1 cellular context compared by ENCODE assay signal in genomic region chr1:57966751-57967406, GRCh38.
A peak's percentile ranks its signal among the peaks of the same experiment; 100 is the strongest.
TF ChIP-seq lines count a peak whose summit lies in the region.

No MANE protein-coding gene starts in this region.

TF ChIP-seq in GM23338, 12 proteins besides CTCF, POLR2A, EP300 and RAD21 (continued from another document):
- TF ChIP-seq, protein P1, sequence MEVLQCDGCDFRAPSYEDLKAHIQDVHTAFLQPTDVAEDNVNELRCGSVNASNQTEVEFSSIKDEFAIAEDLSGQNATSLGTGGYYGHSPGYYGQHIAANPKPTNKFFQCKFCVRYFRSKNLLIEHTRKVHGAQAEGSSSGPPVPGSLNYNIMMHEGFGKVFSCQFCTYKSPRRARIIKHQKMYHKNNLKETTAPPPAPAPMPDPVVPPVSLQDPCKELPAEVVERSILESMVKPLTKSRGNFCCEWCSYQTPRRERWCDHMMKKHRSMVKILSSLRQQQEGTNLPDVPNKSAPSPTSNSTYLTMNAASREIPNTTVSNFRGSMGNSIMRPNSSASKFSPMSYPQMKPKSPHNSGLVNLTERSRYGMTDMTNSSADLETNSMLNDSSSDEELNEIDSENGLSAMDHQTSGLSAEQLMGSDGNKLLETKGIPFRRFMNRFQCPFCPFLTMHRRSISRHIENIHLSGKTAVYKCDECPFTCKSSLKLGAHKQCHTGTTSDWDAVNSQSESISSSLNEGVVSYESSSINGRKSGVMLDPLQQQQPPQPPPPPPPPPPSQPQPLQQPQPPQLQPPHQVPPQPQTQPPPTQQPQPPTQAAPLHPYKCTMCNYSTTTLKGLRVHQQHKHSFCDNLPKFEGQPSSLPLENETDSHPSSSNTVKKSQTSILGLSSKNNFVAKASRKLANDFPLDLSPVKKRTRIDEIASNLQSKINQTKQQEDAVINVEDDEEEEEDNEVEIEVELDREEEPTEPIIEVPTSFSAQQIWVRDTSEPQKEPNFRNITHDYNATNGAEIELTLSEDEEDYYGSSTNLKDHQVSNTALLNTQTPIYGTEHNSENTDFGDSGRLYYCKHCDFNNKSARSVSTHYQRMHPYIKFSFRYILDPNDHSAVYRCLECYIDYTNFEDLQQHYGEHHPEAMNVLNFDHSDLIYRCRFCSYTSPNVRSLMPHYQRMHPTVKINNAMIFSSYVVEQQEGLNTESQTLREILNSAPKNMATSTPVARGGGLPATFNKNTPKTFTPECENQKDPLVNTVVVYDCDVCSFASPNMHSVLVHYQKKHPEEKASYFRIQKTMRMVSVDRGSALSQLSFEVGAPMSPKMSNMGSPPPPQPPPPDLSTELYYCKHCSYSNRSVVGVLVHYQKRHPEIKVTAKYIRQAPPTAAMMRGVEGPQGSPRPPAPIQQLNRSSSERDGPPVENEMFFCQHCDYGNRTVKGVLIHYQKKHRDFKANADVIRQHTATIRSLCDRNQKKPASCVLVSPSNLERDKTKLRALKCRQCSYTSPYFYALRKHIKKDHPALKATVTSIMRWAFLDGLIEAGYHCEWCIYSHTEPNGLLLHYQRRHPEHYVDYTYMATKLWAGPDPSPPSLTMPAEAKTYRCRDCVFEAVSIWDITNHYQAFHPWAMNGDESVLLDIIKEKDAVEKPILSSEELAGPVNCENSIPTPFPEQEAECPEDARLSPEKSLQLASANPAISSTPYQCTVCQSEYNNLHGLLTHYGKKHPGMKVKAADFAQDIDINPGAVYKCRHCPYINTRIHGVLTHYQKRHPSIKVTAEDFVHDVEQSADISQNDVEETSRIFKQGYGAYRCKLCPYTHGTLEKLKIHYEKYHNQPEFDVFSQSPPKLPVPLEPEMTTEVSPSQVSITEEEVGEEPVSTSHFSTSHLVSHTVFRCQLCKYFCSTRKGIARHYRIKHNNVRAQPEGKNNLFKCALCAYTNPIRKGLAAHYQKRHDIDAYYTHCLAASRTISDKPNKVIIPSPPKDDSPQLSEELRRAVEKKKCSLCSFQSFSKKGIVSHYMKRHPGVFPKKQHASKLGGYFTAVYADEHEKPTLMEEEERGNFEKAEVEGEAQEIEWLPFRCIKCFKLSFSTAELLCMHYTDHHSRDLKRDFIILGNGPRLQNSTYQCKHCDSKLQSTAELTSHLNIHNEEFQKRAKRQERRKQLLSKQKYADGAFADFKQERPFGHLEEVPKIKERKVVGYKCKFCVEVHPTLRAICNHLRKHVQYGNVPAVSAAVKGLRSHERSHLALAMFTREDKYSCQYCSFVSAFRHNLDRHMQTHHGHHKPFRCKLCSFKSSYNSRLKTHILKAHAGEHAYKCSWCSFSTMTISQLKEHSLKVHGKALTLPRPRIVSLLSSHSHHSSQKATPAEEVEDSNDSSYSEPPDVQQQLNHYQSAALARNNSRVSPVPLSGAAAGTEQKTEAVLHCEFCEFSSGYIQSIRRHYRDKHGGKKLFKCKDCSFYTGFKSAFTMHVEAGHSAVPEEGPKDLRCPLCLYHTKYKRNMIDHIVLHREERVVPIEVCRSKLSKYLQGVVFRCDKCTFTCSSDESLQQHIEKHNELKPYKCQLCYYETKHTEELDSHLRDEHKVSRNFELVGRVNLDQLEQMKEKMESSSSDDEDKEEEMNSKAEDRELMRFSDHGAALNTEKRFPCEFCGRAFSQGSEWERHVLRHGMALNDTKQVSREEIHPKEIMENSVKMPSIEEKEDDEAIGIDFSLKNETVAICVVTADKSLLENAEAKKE (CRISPR knock-in tag; IDR thresholded peaks at IDR 0.05) = peak; percentile 45; the same call in 1 of the 2 replicates
- TF ChIP-seq, protein P2, sequence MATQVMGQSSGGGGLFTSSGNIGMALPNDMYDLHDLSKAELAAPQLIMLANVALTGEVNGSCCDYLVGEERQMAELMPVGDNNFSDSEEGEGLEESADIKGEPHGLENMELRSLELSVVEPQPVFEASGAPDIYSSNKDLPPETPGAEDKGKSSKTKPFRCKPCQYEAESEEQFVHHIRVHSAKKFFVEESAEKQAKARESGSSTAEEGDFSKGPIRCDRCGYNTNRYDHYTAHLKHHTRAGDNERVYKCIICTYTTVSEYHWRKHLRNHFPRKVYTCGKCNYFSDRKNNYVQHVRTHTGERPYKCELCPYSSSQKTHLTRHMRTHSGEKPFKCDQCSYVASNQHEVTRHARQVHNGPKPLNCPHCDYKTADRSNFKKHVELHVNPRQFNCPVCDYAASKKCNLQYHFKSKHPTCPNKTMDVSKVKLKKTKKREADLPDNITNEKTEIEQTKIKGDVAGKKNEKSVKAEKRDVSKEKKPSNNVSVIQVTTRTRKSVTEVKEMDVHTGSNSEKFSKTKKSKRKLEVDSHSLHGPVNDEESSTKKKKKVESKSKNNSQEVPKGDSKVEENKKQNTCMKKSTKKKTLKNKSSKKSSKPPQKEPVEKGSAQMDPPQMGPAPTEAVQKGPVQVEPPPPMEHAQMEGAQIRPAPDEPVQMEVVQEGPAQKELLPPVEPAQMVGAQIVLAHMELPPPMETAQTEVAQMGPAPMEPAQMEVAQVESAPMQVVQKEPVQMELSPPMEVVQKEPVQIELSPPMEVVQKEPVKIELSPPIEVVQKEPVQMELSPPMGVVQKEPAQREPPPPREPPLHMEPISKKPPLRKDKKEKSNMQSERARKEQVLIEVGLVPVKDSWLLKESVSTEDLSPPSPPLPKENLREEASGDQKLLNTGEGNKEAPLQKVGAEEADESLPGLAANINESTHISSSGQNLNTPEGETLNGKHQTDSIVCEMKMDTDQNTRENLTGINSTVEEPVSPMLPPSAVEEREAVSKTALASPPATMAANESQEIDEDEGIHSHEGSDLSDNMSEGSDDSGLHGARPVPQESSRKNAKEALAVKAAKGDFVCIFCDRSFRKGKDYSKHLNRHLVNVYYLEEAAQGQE (IDR thresholded peaks at IDR 0.05; ENCODE audit: unreplicated experiment) = peak; percentile 96
